30 cellular contexts compared by ENCODE assay signal in the genomic region with DNA sequence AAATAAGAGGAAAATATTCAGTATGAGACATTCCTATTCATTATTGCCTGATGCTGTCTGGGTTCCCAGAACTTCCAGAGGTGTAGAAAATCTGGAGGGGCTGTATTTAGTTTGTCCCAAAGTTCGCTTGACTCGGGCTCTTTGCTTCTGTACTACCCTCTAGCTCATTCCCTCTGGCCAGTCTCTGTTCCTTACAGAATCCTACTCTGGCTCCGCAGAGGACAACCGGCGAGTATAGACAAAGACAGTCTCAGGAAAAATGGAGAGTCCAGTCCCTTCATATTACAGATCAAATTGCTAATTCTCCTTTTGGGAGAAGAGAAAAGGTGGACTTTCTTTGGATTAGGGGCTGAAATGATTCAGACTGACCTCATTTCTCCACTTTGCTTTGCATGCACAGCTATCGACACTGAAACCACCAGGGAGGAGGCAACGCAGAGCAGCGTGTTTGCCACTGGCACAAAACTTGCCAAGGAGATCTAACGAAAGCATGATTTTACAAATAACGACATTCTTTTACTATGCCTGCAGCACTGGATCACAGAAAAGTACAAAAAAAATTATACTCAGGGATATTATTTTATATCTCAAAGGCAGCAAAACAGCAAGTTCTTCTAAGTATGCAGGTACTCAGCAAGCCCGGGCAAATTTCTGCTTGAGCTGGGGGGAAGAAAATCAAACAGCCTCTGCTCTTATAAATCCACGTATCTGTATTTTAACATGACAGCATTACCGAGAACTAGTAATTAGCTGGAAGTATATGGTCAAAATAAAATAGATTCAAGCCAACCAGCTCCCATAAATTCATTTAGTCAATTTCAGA.
DNase-seq lines count a peak whose midpoint lies in the region; ATAC-seq and TF ChIP-seq lines count a peak whose summit lies in the region.
"Had no signal": no experiment of that assay in that cellular context is flagged by ENCODE, and none has a peak within 500 bp of the region (broad histone marks: within the 10 kb centered on the region; RNA-seq: fewer than 3 reads in every experiment).

No MANE protein-coding gene starts in this region.

- H3F3A ChIP-seq in GM23338 (replicated peaks; ENCODE audit: low read depth): no peaks in the 10 kb centered on the region

- 23 to 52% methylated on average over 13 of the region's 13 CpGs for WGBS in esophagus squamous epithelium, 2 donors
- WGBS in prostate gland: 45% methylated on average over 13 of the region's 13 CpGs

- no peaks in the 10 kb centered on the region for H3K36me3 ChIP-seq in GM23338 (ENCODE audit: insufficient read depth)
- H3K36me3 ChIP-seq in esophagus squamous epithelium: no peaks in the 10 kb centered on the region
- H3K36me3 ChIP-seq in prostate gland: no peaks in the 10 kb centered on the region
- H3K36me3 ChIP-seq: BE2C, gastrocnemius medialis had no signal

- POLR2A ChIA-PET in WTC11 (lab: Charles Lee) (no interaction called here), T-cell (lab: Charles Lee) (no interaction called here)

- no peaks in the 10 kb centered on the region for H3K4me1 ChIP-seq in GM23338 (ENCODE audit: insufficient read depth)
- H3K4me1 ChIP-seq in esophagus squamous epithelium: peaks cover 0 to 32% (median 3%) of the 10 kb centered on the region in 3 donors
- no peaks in the 10 kb centered on the region for H3K4me1 ChIP-seq in prostate gland (replicated peaks)
- H3K4me1 ChIP-seq: A549, BE2C, gastrocnemius medialis had no signal

- no peaks in the 10 kb centered on the region for H3K9me3 Mint-ChIP-seq in GM23338
- H3K9me3 Mint-ChIP-seq in WTC11: peaks cover 9% of the 10 kb centered on the region
- H3K9me3 Mint-ChIP-seq in activated CD8-positive, alpha-beta memory T cell treated with anti-CD3 and anti-CD28 coated beads, Interleukin-2, amount 10 ng/mL, durations not matched to agents 7 days and 5 days (ENCODE audit: low read depth): peaks cover 2% of the 10 kb centered on the region
- peaks cover 2 to 11% (median 5%) of the 10 kb centered on the region in 3 donors for H3K9me3 Mint-ChIP-seq in T-cell
- H3K9me3 Mint-ChIP-seq: activated B cell treated with CpG ODN at 0.5 μM for 24 hours, HFFc6, nephron progenitor cell had no signal

- ATAC-seq in GM23338: no peak
- no peak for ATAC-seq in WTC11
- no peak for ATAC-seq in activated CD8-positive, alpha-beta memory T cell treated with anti-CD3 and anti-CD28 coated beads, Interleukin-2, amount 10 ng/mL, durations not matched to agents 7 days and 5 days
- ATAC-seq in T-cell (replicated peaks in 1 of 4): no peak
- ATAC-seq: A549; activated T-helper 17 cell treated with anti-CD3 and anti-CD28 coated beads, Interleukin-2, amount 50 U/mL, for 72 hours; gastrocnemius medialis; left ventricle myocardium superior; stimulated activated naive CD8-positive, alpha-beta T cell treated with anti-CD3 and anti-CD28 coated beads, Interleukin-15, amount 100 ng/mL, for 72 hours had no signal

- TF ChIP-seq CTCF in GM23338 (conservative IDR thresholded peaks at IDR 0.05; ENCODE audit: low read depth in 2 of 2) (no peak), WTC11 (IDR thresholded peaks at IDR 0.05) (no peak), esophagus squamous epithelium (IDR thresholded peaks at IDR 0.05) (no peak), prostate gland (IDR thresholded peaks at IDR 0.05) (no peak)

- H3K4me3 Mint-ChIP-seq in GM23338: no peak overlapping the region
- no peak overlapping the region for H3K4me3 Mint-ChIP-seq in WTC11
- no peak overlapping the region for H3K4me3 Mint-ChIP-seq in activated CD8-positive, alpha-beta memory T cell treated with anti-CD3 and anti-CD28 coated beads, Interleukin-2, amount 10 ng/mL, durations not matched to agents 7 days and 5 days
- no peak overlapping the region for H3K4me3 Mint-ChIP-seq in T-cell
- H3K4me3 Mint-ChIP-seq: activated B cell treated with CpG ODN at 0.5 μM for 24 hours; activated naive CD4-positive, alpha-beta T cell treated with anti-CD3 and anti-CD28 coated beads, Interleukin-2, amount 50 U/mL, for 24 hours; activated T-helper 17 cell treated with anti-CD3 and anti-CD28 coated beads, Interleukin-2, amount 50 U/mL, for 72 hours; HFFc6; nephron progenitor cell; stimulated activated naive CD8-positive, alpha-beta T cell treated with anti-CD3 and anti-CD28 coated beads, Interleukin-15, amount 100 ng/mL, for 72 hours had no signal

- H3K36me3 Mint-ChIP-seq in GM23338 (ENCODE audit: low read depth) (no peaks in the 10 kb centered on the region), WTC11 (no peaks in the 10 kb centered on the region), T-cell (no peaks in the 10 kb centered on the region)
- no peaks in the 10 kb centered on the region for H3K36me3 Mint-ChIP-seq in activated CD8-positive, alpha-beta memory T cell treated with anti-CD3 and anti-CD28 coated beads, Interleukin-2, amount 10 ng/mL, durations not matched to agents 7 days and 5 days
- H3K36me3 Mint-ChIP-seq: activated naive CD4-positive, alpha-beta T cell treated with anti-CD3 and anti-CD28 coated beads, Interleukin-2, amount 50 U/mL, for 24 hours had no signal

- H3K27ac Mint-ChIP-seq in GM23338: peak overlapping the region; percentile 43; the same call in 1 of the 2 replicates
- H3K27ac Mint-ChIP-seq in WTC11: peak overlapping the region; percentile 10; the same call in 1 of the 2 replicates
- H3K27ac Mint-ChIP-seq in activated CD8-positive, alpha-beta memory T cell treated with anti-CD3 and anti-CD28 coated beads, Interleukin-2, amount 10 ng/mL, durations not matched to agents 7 days and 5 days: no peak overlapping the region
- H3K27ac Mint-ChIP-seq in T-cell: no peak overlapping the region
- H3K27ac Mint-ChIP-seq: activated B cell treated with CpG ODN at 0.5 μM for 24 hours; activated naive CD4-positive, alpha-beta T cell treated with anti-CD3 and anti-CD28 coated beads, Interleukin-2, amount 50 U/mL, for 24 hours; activated T-helper 17 cell treated with anti-CD3 and anti-CD28 coated beads, Interleukin-2, amount 50 U/mL, for 72 hours; HFFc6; nephron progenitor cell; stimulated activated naive CD8-positive, alpha-beta T cell treated with anti-CD3 and anti-CD28 coated beads, Interleukin-15, amount 100 ng/mL, for 72 hours had no signal

- intact Hi-C loops in esophagus squamous epithelium (cut with DNase I) (no loop called here), prostate gland (cut with DNase I) (no loop called here)

- TF ChIP-seq POLR2A in esophagus squamous epithelium (IDR thresholded peaks at IDR 0.05): no peak
- TF ChIP-seq POLR2A in prostate gland (IDR thresholded peaks at IDR 0.05): no peak

- H3K9me3 ChIP-seq in esophagus squamous epithelium (no peaks in the 10 kb centered on the region), prostate gland (no peaks in the 10 kb centered on the region)
- H3K9me3 ChIP-seq: A549, BE2C, gastrocnemius medialis had no signal

- H3K27me3 ChIP-seq in GM23338 (ENCODE audit: insufficient read depth) (no peaks in the 10 kb centered on the region), esophagus squamous epithelium (no peaks in the 10 kb centered on the region), prostate gland (replicated peaks; ENCODE audit: insufficient read depth) (no peaks in the 10 kb centered on the region)
- H3K27me3 ChIP-seq: BE2C, gastrocnemius medialis had no signal

- no peak overlapping the region for H3K4me3 ChIP-seq in GM23338
- peak overlapping the region in 3 of 4 donors; percentile 9 to 31 (median 12) for H3K4me3 ChIP-seq in esophagus squamous epithelium
- H3K4me3 ChIP-seq in prostate gland: peak overlapping the region in 1 of 2 donors; percentile 0
- H3K4me3 ChIP-seq: A549, gastrocnemius medialis had no signal

- H3K4me2 ChIP-seq in GM23338: no peak overlapping the region
- H3K4me2 ChIP-seq: A549, KMS-11 had no signal

- no peaks in the 10 kb centered on the region for H4K20me1 ChIP-seq in GM23338 (replicated peaks; ENCODE audit: insufficient read depth)

- H3K27me3 Mint-ChIP-seq in GM23338 (ENCODE audit: insufficient read depth, low read depth, poor library complexity) (peaks cover 2% of the 10 kb centered on the region), WTC11 (ENCODE audit: low read depth) (no peaks in the 10 kb centered on the region), T-cell (no peaks in the 10 kb centered on the region)
- no peaks in the 10 kb centered on the region for H3K27me3 Mint-ChIP-seq in activated CD8-positive, alpha-beta memory T cell treated with anti-CD3 and anti-CD28 coated beads, Interleukin-2, amount 10 ng/mL, durations not matched to agents 7 days and 5 days
- H3K27me3 Mint-ChIP-seq: activated B cell treated with CpG ODN at 0.5 μM for 24 hours; activated naive CD4-positive, alpha-beta T cell treated with anti-CD3 and anti-CD28 coated beads, Interleukin-2, amount 50 U/mL, for 24 hours; activated T-helper 17 cell treated with anti-CD3 and anti-CD28 coated beads, Interleukin-2, amount 50 U/mL, for 72 hours; stimulated activated naive CD8-positive, alpha-beta T cell treated with anti-CD3 and anti-CD28 coated beads, Interleukin-15, amount 100 ng/mL, for 72 hours had no signal

- H3K4me1 Mint-ChIP-seq in GM23338 (peaks cover 4% of the 10 kb centered on the region; the same call in 2 of the 3 replicates), WTC11 (peaks cover 4% of the 10 kb centered on the region), T-cell (no peaks in the 10 kb centered on the region)
- no peaks in the 10 kb centered on the region for H3K4me1 Mint-ChIP-seq in activated CD8-positive, alpha-beta memory T cell treated with anti-CD3 and anti-CD28 coated beads, Interleukin-2, amount 10 ng/mL, durations not matched to agents 7 days and 5 days
- H3K4me1 Mint-ChIP-seq: activated B cell treated with CpG ODN at 0.5 μM for 24 hours; activated naive CD4-positive, alpha-beta T cell treated with anti-CD3 and anti-CD28 coated beads, Interleukin-2, amount 50 U/mL, for 24 hours; activated T-helper 17 cell treated with anti-CD3 and anti-CD28 coated beads, Interleukin-2, amount 50 U/mL, for 72 hours; nephron progenitor cell; stimulated activated naive CD8-positive, alpha-beta T cell treated with anti-CD3 and anti-CD28 coated beads, Interleukin-15, amount 100 ng/mL, for 72 hours had no signal

- DNase-seq in GM23338 (ENCODE audit: low spot score): no peak
- DNase-seq in WTC11 (ENCODE audit: low spot score): no peak
- DNase-seq in esophagus squamous epithelium (lab: John Stamatoyannopoulos, UW): no peak
- DNase-seq in prostate gland (ENCODE audit: low spot score): peak; percentile 19
- no peak for DNase-seq in retina
- no peak for DNase-seq in activated CD8-positive, alpha-beta memory T cell treated with anti-CD3 and anti-CD28 coated beads, Interleukin-2, amount 10 ng/mL, durations not matched to agents 7 days and 5 days
- DNase-seq in ureter (ENCODE audit: low spot score): no peak
- no peak for DNase-seq in T-cell
- DNase-seq: activated B cell treated with CpG ODN at 0.5 μM for 24 hours; activated CD4-positive, alpha-beta T cell treated with anti-CD3 and anti-CD28 coated beads, Interleukin-2, amount 50 U/mL, for 4 hours; activated CD8-positive, alpha-beta memory T cell treated with anti-CD3 and anti-CD28 coated beads, Interleukin-2, amount 50 U/mL, for 4 hours; anterior cingulate cortex; BE2C; dermis blood vessel endothelial cell; DMS53; gastrocnemius medialis; HFFc6; left ventricle myocardium superior; NCI-H1694 treated with DMSO at 0.1 percent for 48 hours; NCI-H2171 treated with DMSO at 0.1 percent for 48 hours; NCI-H69; nephron progenitor cell; posterior cingulate gyrus; stimulated activated naive CD8-positive, alpha-beta T cell treated with anti-CD3 and anti-CD28 coated beads, Interleukin-15, amount 100 ng/mL, for 72 hours; T1000; trophoblast cell had no signal

- no peak overlapping the region for H3K27ac ChIP-seq in GM23338 (ENCODE audit: low read depth)
- H3K27ac ChIP-seq in esophagus squamous epithelium: peak overlapping the region; percentile 46 to 74 (median 62)
- no peak overlapping the region for H3K27ac ChIP-seq in prostate gland
- H3K27ac ChIP-seq: A549, gastrocnemius medialis, KMS-11 had no signal

- H3K79me2 ChIP-seq in GM23338 (replicated peaks; ENCODE audit: insufficient read depth): no peaks in the 10 kb centered on the region

- H3K9me2 ChIP-seq in GM23338 (ENCODE audit: insufficient read depth): no peaks in the 10 kb centered on the region

- CTCF ChIA-PET in WTC11 (lab: Charles Lee): no interaction called here
- CTCF ChIA-PET in activated CD8-positive, alpha-beta memory T cell treated with anti-CD3 and anti-CD28 coated beads, Interleukin-2, amount 10 ng/mL, durations not matched to agents 7 days and 5 days (lab: Charles Lee): no interaction called here
- CTCF ChIA-PET in T-cell (lab: Charles Lee): no interaction called here

- H2AFZ ChIP-seq in GM23338: peak overlapping the region; percentile 67; the same call in 1 of the 2 replicates

Comparison
In these comparisons a context has a peak if more than half of its experiments do, and no peak if none do; other contexts are left out.
1. H3K27ac ChIP-seq: peak in esophagus squamous epithelium (4 of 4); none in GM23338 (single experiment) and prostate gland (0 of 2).
2. H3K27ac Mint-ChIP-seq: peak in GM23338 (single experiment) and WTC11 (single experiment); none in activated CD8-positive, alpha-beta memory T cell treated with anti-CD3 and anti-CD28 coated beads, Interleukin-2, amount 10 ng/mL, durations not matched to agents 7 days and 5 days (single experiment) and T-cell (0 of 2).